Comparison of ENCODE assay signal across 26 cellular contexts in the genomic region with DNA sequence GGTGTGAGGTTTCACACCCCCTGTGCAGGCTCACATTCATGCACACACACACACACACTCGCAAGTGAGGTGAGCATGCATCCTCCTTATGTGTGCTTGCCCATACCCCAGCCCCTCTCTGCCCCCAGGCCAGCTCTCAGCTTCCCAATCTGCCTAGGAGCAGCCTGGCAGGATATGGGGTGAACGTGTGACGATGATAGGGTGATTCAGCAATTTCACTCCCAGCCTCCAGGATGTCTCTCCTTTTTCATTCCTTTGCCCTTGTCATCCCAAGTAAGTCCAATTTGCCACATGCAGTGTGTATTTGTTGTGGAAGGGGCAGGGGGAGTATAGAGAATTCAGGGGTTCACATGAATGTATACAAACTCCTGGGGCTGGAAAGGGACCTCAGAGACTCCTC.
"Had no signal": no experiment of that assay in that cellular context is flagged by ENCODE, and none has a peak within 500 bp of the region (broad histone marks: within the 10 kb centered on the region; RNA-seq: fewer than 3 reads in every experiment).

No MANE protein-coding gene starts in this region.

- H3K4me3 Mint-ChIP-seq: immature natural killer cell, mesothelial cell of epicardium, naive B cell had no signal

- H3K79me2 ChIP-seq: hepatocyte had no signal

- H3K4me2 ChIP-seq: hepatocyte had no signal

- H3K36me3 Mint-ChIP-seq: immature natural killer cell, mesothelial cell of epicardium, naive B cell had no signal

- H3K4me3 ChIP-seq: coronary artery, dorsolateral prefrontal cortex, esophagus muscularis mucosa, gastroesophageal sphincter, heart left ventricle, hepatocyte, left lung, lower lobe of right lung, mucosa of descending colon had no signal

- ATAC-seq: foreskin keratinocyte, gastroesophageal sphincter, heart left ventricle, left colon, left lung, left ventricle myocardium superior, lower lobe of right lung, mucosa of descending colon had no signal

- H3K27ac Mint-ChIP-seq: immature natural killer cell, mesothelial cell of epicardium, naive B cell had no signal

- H3K27me3 ChIP-seq: esophagus muscularis mucosa, foreskin keratinocyte, gastroesophageal sphincter, hepatocyte, left lung had no signal

- DNase-seq: dermis blood vessel endothelial cell; dorsolateral prefrontal cortex; effector CD4-positive, alpha-beta T cell; effector memory CD4-positive, alpha-beta T cell; foreskin keratinocyte; heart left ventricle; hypothalamus; immature natural killer cell; islet precursor cell; kidney; kidney glomerular epithelial cell; left colon; left lung; left ventricle myocardium superior; lower lobe of right lung; mesenchymal stem cell; mucosa of descending colon; naive B cell had no signal

- H3K36me3 ChIP-seq: esophagus muscularis mucosa, gastroesophageal sphincter, heart left ventricle, left lung, lower lobe of right lung had no signal

- FAIRE-seq: colon, endothelial cell of umbilical vein, frontal cortex, kidney had no signal

- H2AFZ ChIP-seq: hepatocyte had no signal

- H3K27ac ChIP-seq: coronary artery, dorsolateral prefrontal cortex, esophagus muscularis mucosa, foreskin keratinocyte, gastroesophageal sphincter, heart left ventricle, hepatocyte, left lung, lower lobe of right lung had no signal

- H3K4me1 Mint-ChIP-seq: immature natural killer cell had no signal

- H3K9me3 ChIP-seq: esophagus muscularis mucosa, gastroesophageal sphincter, heart left ventricle, left lung, lower lobe of right lung, mucosa of descending colon had no signal

- H3K4me1 ChIP-seq: esophagus muscularis mucosa, foreskin keratinocyte, gastroesophageal sphincter, left lung, lower lobe of right lung had no signal
